Comparison of ENCODE assay signal across 21 cellular contexts in genomic region chr4:157005193-157005592, GRCh38. TPM values are rescaled to one million over a fixed set of nuclear protein-coding genes. Genes with fewer than 3 reads are reported as not detected.
DNase-seq lines count a peak whose midpoint lies in the region; FAIRE-seq and TF ChIP-seq lines count a peak whose summit lies in the region.
"Had no signal": no experiment of that assay in that cellular context is flagged by ENCODE, and none has a peak within 500 bp of the region (broad histone marks: within the 10 kb centered on the region; RNA-seq: fewer than 3 reads in every experiment).

No MANE protein-coding gene starts in this region.

- H3K27me3 ChIP-seq in mammary epithelial cell (ENCODE audit: insufficient read depth, low read length) (no peaks in the 10 kb centered on the region), tibial artery (no peaks in the 10 kb centered on the region), small intestine (ENCODE audit: control insufficient read depth in 2 of 2, insufficient read depth in 2 of 2, low read length in 2 of 2) (no peaks in the 10 kb centered on the region)
- H3K27me3 ChIP-seq: tibial nerve had no signal

- H3K36me3 ChIP-seq in mammary epithelial cell (ENCODE audit: insufficient read depth, low read length) (no peaks in the 10 kb centered on the region), tibial artery (no peaks in the 10 kb centered on the region), small intestine (ENCODE audit: control insufficient read depth in 2 of 2, insufficient read depth in 2 of 2, low read length in 2 of 2) (no peaks in the 10 kb centered on the region)
- H3K36me3 ChIP-seq: tibial nerve had no signal

- no peaks in the 10 kb centered on the region for H3K9me3 ChIP-seq in mammary epithelial cell (replicated peaks; ENCODE audit: insufficient read depth, low read length)
- no peaks in the 10 kb centered on the region for H3K9me3 ChIP-seq in tibial artery
- H3K9me3 ChIP-seq in small intestine (ENCODE audit: control insufficient read depth, low read depth) = no peaks in the 10 kb centered on the region
- H3K9me3 ChIP-seq: tibial nerve had no signal

- no peak overlapping the region for H3K4me2 ChIP-seq in mammary epithelial cell (ENCODE audit: insufficient read depth, low read depth, low read length)

- no peak overlapping the region for H2AFZ ChIP-seq in mammary epithelial cell (ENCODE audit: low read depth, low read length)

- H3K27me3 Mint-ChIP-seq in MCF 10A (ENCODE audit: insufficient read depth, unreplicated experiment) = no peaks in the 10 kb centered on the region
- H3K27me3 Mint-ChIP-seq in mesothelial cell of epicardium (ENCODE audit: low read depth) = no peaks in the 10 kb centered on the region
- H3K27me3 Mint-ChIP-seq: activated B cell treated with CpG ODN at 0.5 μM for 24 hours; CD4-positive, CD25-positive, alpha-beta regulatory T cell; naive thymus-derived CD4-positive, alpha-beta T cell had no signal

- H3K36me3 Mint-ChIP-seq in MCF 10A (ENCODE audit: insufficient read depth, unreplicated experiment) (peaks cover 13% of the 10 kb centered on the region), mesothelial cell of epicardium (no peaks in the 10 kb centered on the region)
- H3K36me3 Mint-ChIP-seq: CD4-positive, CD25-positive, alpha-beta regulatory T cell; naive thymus-derived CD4-positive, alpha-beta T cell had no signal

- TF ChIP-seq CTCF in MCF 10A (IDR thresholded peaks at IDR 0.05; ENCODE audit: unreplicated experiment) (no peak), mammary epithelial cell (conservative IDR thresholded peaks at IDR 0.05 in 1 of 2, IDR thresholded peaks at IDR 0.05 in 1 of 2; ENCODE audit: extremely low read depth in 1 of 2, insufficient read depth in 1 of 2, low read depth in 1 of 2, low read length in 2 of 2) (no peak), mesothelial cell of epicardium (IDR thresholded peaks at IDR 0.05; ENCODE audit: unreplicated experiment) (no peak), tibial artery (IDR thresholded peaks at IDR 0.05) (no peak)

- dilution Hi-C loops in mammary epithelial cell (cut with HindIII; ENCODE audit: low sequenced_read_pairs) = no loop called here

- intact Hi-C loops in MCF 10A (cut with micrococcal nuclease) = no loop called here
- intact Hi-C loops in mammary epithelial cell (cut with micrococcal nuclease) = no loop called here
- intact Hi-C loops in tibial artery (cut with DNase I; ENCODE audit: low total_unique reads) = no loop called here

- POLR2A ChIA-PET in MCF 10A (lab: Yijun Ruan, JAX) = interaction anchor here (0.6 to 1.1 kb wide), 3 partner anchors 8 to 1018 kb away, joined by 3 read pairs; no protein-coding TSS in a partner anchor

- H3K4me1 Mint-ChIP-seq in MCF 10A (ENCODE audit: insufficient read depth, unreplicated experiment) = peaks cover 38% of the 10 kb centered on the region
- H3K4me1 Mint-ChIP-seq in mesothelial cell of epicardium = peaks cover 15% of the 10 kb centered on the region
- H3K4me1 Mint-ChIP-seq: activated B cell treated with CpG ODN at 0.5 μM for 24 hours; CD4-positive, CD25-positive, alpha-beta regulatory T cell; naive thymus-derived CD4-positive, alpha-beta T cell had no signal

- CTCF ChIA-PET in MCF 10A (lab: Yijun Ruan, JAX) = interaction anchor here (0.6 to 1.7 kb wide), 2 partner anchors 40 to 657 kb away, joined by 3 to 8 read pairs; no protein-coding TSS in a partner anchor
- CTCF ChIA-PET in mammary epithelial cell (lab: Charles Lee; ENCODE audit: low non-redundant PET) = no interaction called here

- DNase-seq in MCF 10A (ENCODE audit: unreplicated experiment) (peak; percentile 21), mammary epithelial cell (no peak), epithelial cell of prostate (ENCODE audit: low read depth, low spot score) (no peak), mesothelial cell of epicardium (ENCODE audit: low spot score in 2 of 2, unreplicated experiment in 2 of 2) (no peak), tibial artery (no peak), SK-N-DZ (ENCODE audit: low spot score) (no peak), small intestine (no peak), NCI-H345 (lab: John Stamatoyannopoulos, UW) (no peak)
- DNase-seq: activated B cell treated with CpG ODN at 0.5 μM for 24 hours; amygdala; CD4-positive, CD25-positive, alpha-beta regulatory T cell; cortex of kidney; hippocampal formation; naive thymus-derived CD4-positive, alpha-beta T cell; NCI-H2029; NCI-H774; RPMI8226; stimulated activated CD4-positive, alpha-beta T cell treated with anti-CD3 and anti-CD28 coated beads, Interleukin-1b, Interleukin-23, amount 100 ng/mL, for 48 hours had no signal

- 100% methylated on average over 2 of the region's 2 CpGs for WGBS in mammary epithelial cell (ENCODE audit: low coverage, missing lambda C conversion rate)
- 60 to 79% (median 74%) methylated on average over 2 of the region's 2 CpGs for WGBS in small intestine, 3 donors

- peak overlapping the region; percentile 55 for H3K4me3 Mint-ChIP-seq in MCF 10A (ENCODE audit: unreplicated experiment)
- H3K4me3 Mint-ChIP-seq in mesothelial cell of epicardium = no peak overlapping the region
- H3K4me3 Mint-ChIP-seq: activated B cell treated with CpG ODN at 0.5 μM for 24 hours; CD4-positive, CD25-positive, alpha-beta regulatory T cell; naive thymus-derived CD4-positive, alpha-beta T cell; T-helper 1 cell treated with Interleukin-12 subunit alpha and Interleukin-12 subunit beta and Interleukin-4 antibody, amounts not matched to agents 30 μg/mL and 1 μg/mL, for 36 hours had no signal

- BruUV-seq in MCF 10A (replicated peaks; lab: Mats Ljungman, UMichigan) (no TSS peak), mammary epithelial cell (replicated peaks; lab: Mats Ljungman, UMichigan) (no TSS peak)

- H3K79me2 ChIP-seq in mammary epithelial cell (ENCODE audit: insufficient read depth, low read length) = no peaks in the 10 kb centered on the region

- H4K20me1 ChIP-seq in mammary epithelial cell (ENCODE audit: insufficient read depth, low read length) = no peaks in the 10 kb centered on the region

- H3K4me3 ChIP-seq in mammary epithelial cell (replicated peaks in 1 of 3; ENCODE audit: insufficient read depth in 1 of 3, low read depth in 2 of 3, low read length in 3 of 3) (no peak overlapping the region), tibial artery (no peak overlapping the region), small intestine (ENCODE audit: low read depth in 1 of 2, low read length in 2 of 2) (no peak overlapping the region)
- H3K4me3 ChIP-seq: tibial nerve had no signal

- no peak for FAIRE-seq in small intestine (lab: Jason Lieb, UNC)

- H3K9me3 Mint-ChIP-seq in MCF 10A (ENCODE audit: unreplicated experiment) (no peaks in the 10 kb centered on the region), mesothelial cell of epicardium (peaks cover 8% of the 10 kb centered on the region)
- H3K9me3 Mint-ChIP-seq: activated B cell treated with CpG ODN at 0.5 μM for 24 hours; T-helper 1 cell treated with Interleukin-12 subunit alpha and Interleukin-12 subunit beta and Interleukin-4 antibody, amounts not matched to agents 30 μg/mL and 1 μg/mL, for 36 hours had no signal

- H3K27ac Mint-ChIP-seq in MCF 10A (ENCODE audit: low read depth, unreplicated experiment) = peak overlapping the region; percentile 99
- H3K27ac Mint-ChIP-seq in mesothelial cell of epicardium = peak overlapping the region; percentile 7
- H3K27ac Mint-ChIP-seq: activated B cell treated with CpG ODN at 0.5 μM for 24 hours; CD4-positive, CD25-positive, alpha-beta regulatory T cell; naive thymus-derived CD4-positive, alpha-beta T cell; T-helper 1 cell treated with Interleukin-12 subunit alpha and Interleukin-12 subunit beta and Interleukin-4 antibody, amounts not matched to agents 30 μg/mL and 1 μg/mL, for 36 hours had no signal

- H3K27ac ChIP-seq in mammary epithelial cell (ENCODE audit: insufficient read depth, low read depth, low read length) = no peak overlapping the region
- H3K27ac ChIP-seq in epithelial cell of prostate = peak overlapping the region; percentile 86
- peak overlapping the region; percentile 54 to 55 for H3K27ac ChIP-seq in tibial artery
- no peak overlapping the region for H3K27ac ChIP-seq in small intestine (ENCODE audit: low read depth in 1 of 2, low read length in 1 of 2)

- H3K9ac ChIP-seq in mammary epithelial cell (ENCODE audit: insufficient read depth, low read length) = no peak overlapping the region

- H3K4me1 ChIP-seq in mammary epithelial cell (ENCODE audit: insufficient read depth, low read length) (peaks cover 14% of the 10 kb centered on the region), tibial artery (peaks cover 0 to 23% (median 4%) of the 10 kb centered on the region in 4 donors), small intestine (ENCODE audit: control insufficient read depth in 2 of 2, insufficient read depth in 1 of 2, low read depth in 1 of 2, low read length in 1 of 2) (no peaks in the 10 kb centered on the region)

- in situ Hi-C loops in mammary epithelial cell (cut with MboI; ENCODE audit: low sequenced_read_pairs in 2 of 2) = no loop called here

RNA-seq across cellular contexts. Expression of gene PDGFC, which starts 33.6 kb away (rescaled TPM):
- total RNA-seq in MCF 10A (2022) = 74.8 and 83.7 TPM in 2 replicates
- total RNA-seq in mammary epithelial cell = 10 to 100 TPM; 32.2 to 69.3 TPM
- polyA plus RNA-seq in mammary epithelial cell = 17.6 TPM
- polyA minus RNA-seq in mammary epithelial cell = 78.9 TPM
- total RNA-seq in mesothelial cell of epicardium = 80.5 to 86.0 TPM (median 83.5 TPM) in 3 replicates
- polyA plus RNA-seq in SK-N-DZ (2014; cell fraction: cytosol; rRNA removed) = 0.03 and 1.3 TPM in 2 replicates
- polyA plus RNA-seq in SK-N-DZ (2014; cell fraction: nucleus; rRNA removed) = not detected in 2 replicates
- 1 to 10 TPM; 2.4 to 3.9 (median 2.5) TPM for polyA plus RNA-seq in small intestine
- total RNA-seq: activated B cell treated with CpG ODN at 0.5 μM for 24 hours; activated CD8-positive, alpha-beta memory T cell treated with anti-CD3 and anti-CD28 coated beads for 36 hours had no signal
- polyA plus RNA-seq: CD4-positive, CD25-positive, alpha-beta regulatory T cell; naive thymus-derived CD4-positive, alpha-beta T cell had no signal

Comparison
In these comparisons a context has a peak if more than half of its experiments do, and no peak if none do; other contexts are left out.
1. H3K27ac ChIP-seq: peak in epithelial cell of prostate (single experiment) and tibial artery (2 of 2); none in mammary epithelial cell (single experiment) and small intestine (0 of 2).